ENCODE assay signal across 13 cellular contexts in genomic region chr4:159071178-159071968, GRCh38. TPM values are rescaled to one million over a fixed set of nuclear protein-coding genes. Genes with fewer than 3 reads are reported as not detected.
A peak's percentile ranks its signal among the peaks of the same experiment; 100 is the strongest.
DNase-seq lines count a peak whose midpoint lies in the region; ATAC-seq, FAIRE-seq and TF ChIP-seq lines count a peak whose summit lies in the region.
"Had no signal": no experiment of that assay in that cellular context is flagged by ENCODE, and none has a peak within 500 bp of the region (broad histone marks: within the 10 kb centered on the region; RNA-seq: fewer than 3 reads in every experiment).

No MANE protein-coding gene starts in this region.

- H3K9me3 Mint-ChIP-seq in astrocyte (ENCODE audit: unreplicated experiment) (no peaks in the 10 kb centered on the region), progenitor cell of endocrine pancreas (ENCODE audit: low read depth) (no peaks in the 10 kb centered on the region), nephron progenitor cell (no peaks in the 10 kb centered on the region), T-cell (no peaks in the 10 kb centered on the region)
- H3K9me3 Mint-ChIP-seq: memory B cell had no signal

- no peaks in the 10 kb centered on the region for H4K20me1 ChIP-seq in astrocyte (ENCODE audit: insufficient read depth, low read length)

- CTCF ChIA-PET in T-cell (lab: Charles Lee): no interaction called here

- H3K27ac ChIP-seq in astrocyte (ENCODE audit: low read depth, low read length): peak overlapping the region; percentile 81

- no peak for TF ChIP-seq CTCF in astrocyte (IDR thresholded peaks at IDR 0.05; ENCODE audit: insufficient read depth, low read depth, low read length)
- no peak for TF ChIP-seq CTCF in fibroblast of villous mesenchyme (IDR thresholded peaks at IDR 0.05; ENCODE audit: insufficient read depth, low read depth, low read length)
- TF ChIP-seq CTCF in progenitor cell of endocrine pancreas (IDR thresholded peaks at IDR 0.05; ENCODE audit: unreplicated experiment): no peak
- no peak for TF ChIP-seq CTCF in nephron progenitor cell (IDR thresholded peaks at IDR 0.05)

- H3K4me1 Mint-ChIP-seq in astrocyte (ENCODE audit: low read depth, unreplicated experiment) (peaks cover 22% of the 10 kb centered on the region), progenitor cell of endocrine pancreas (ENCODE audit: low read depth) (peaks cover 6% of the 10 kb centered on the region), nephron progenitor cell (no peaks in the 10 kb centered on the region), T-cell (no peaks in the 10 kb centered on the region)
- H3K4me1 Mint-ChIP-seq: memory B cell had no signal

- no peaks in the 10 kb centered on the region for H3K36me3 Mint-ChIP-seq in astrocyte (ENCODE audit: low read depth, unreplicated experiment)
- H3K36me3 Mint-ChIP-seq in progenitor cell of endocrine pancreas (ENCODE audit: insufficient read depth): no peaks in the 10 kb centered on the region
- H3K36me3 Mint-ChIP-seq in nephron progenitor cell (ENCODE audit: low read depth): no peaks in the 10 kb centered on the region
- no peaks in the 10 kb centered on the region for H3K36me3 Mint-ChIP-seq in T-cell
- H3K36me3 Mint-ChIP-seq: memory B cell had no signal

- peak overlapping the region; percentile 51 for H3K4me2 ChIP-seq in astrocyte (ENCODE audit: low read length)

- H3K4me3 Mint-ChIP-seq in astrocyte (ENCODE audit: unreplicated experiment) (no peak overlapping the region), progenitor cell of endocrine pancreas (ENCODE audit: low read depth) (no peak overlapping the region), nephron progenitor cell (no peak overlapping the region), T-cell (no peak overlapping the region)
- H3K4me3 Mint-ChIP-seq: activated CD8-positive, alpha-beta T cell treated with anti-CD3 and anti-CD28 coated beads, Interleukin-2, amount 10 ng/mL, durations not matched to agents 7 days and 5 days; memory B cell had no signal

- no peak for ATAC-seq in GM21529 (IDR thresholded peaks at IDR 0.05; ENCODE audit: unreplicated experiment)
- ATAC-seq in T-cell (replicated peaks in 1 of 4): no peak
- ATAC-seq: activated CD8-positive, alpha-beta T cell treated with anti-CD3 and anti-CD28 coated beads, Interleukin-2, amount 10 ng/mL, durations not matched to agents 7 days and 5 days had no signal

- H3K36me3 ChIP-seq in astrocyte (ENCODE audit: insufficient read depth, low read length): no peaks in the 10 kb centered on the region

- no peak overlapping the region for H2AFZ ChIP-seq in astrocyte (ENCODE audit: low read depth, low read length)

- peak; percentile 29 for DNase-seq in HCEC 1CT
- peak; percentile 94 for DNase-seq in astrocyte (ENCODE audit: low read depth)
- DNase-seq in fibroblast of villous mesenchyme (ENCODE audit: low read depth): peak; percentile 14
- no peak for DNase-seq in progenitor cell of endocrine pancreas (ENCODE audit: low spot score, unreplicated experiment)
- no peak for DNase-seq in nephron progenitor cell
- DNase-seq in T-cell: no peak
- no peak for DNase-seq in DMS79 treated with DMSO at 0.1 percent for 48 hours (lab: John Stamatoyannopoulos, UW)
- DNase-seq: activated CD8-positive, alpha-beta T cell treated with anti-CD3 and anti-CD28 coated beads, Interleukin-2, amount 10 ng/mL, durations not matched to agents 7 days and 5 days; NCI-H1694; Right ventricle myocardium superior; stimulated activated CD4-positive, alpha-beta T cell treated with anti-CD3 and anti-CD28 coated beads, Interleukin-4, amount 100 ng/mL, for 24 hours had no signal

- FAIRE-seq in astrocyte (lab: Jason Lieb, UNC): no peak

- no peaks in the 10 kb centered on the region for H3K27me3 Mint-ChIP-seq in astrocyte (ENCODE audit: low read depth, unreplicated experiment)
- no peaks in the 10 kb centered on the region for H3K27me3 Mint-ChIP-seq in progenitor cell of endocrine pancreas
- no peaks in the 10 kb centered on the region for H3K27me3 Mint-ChIP-seq in nephron progenitor cell (ENCODE audit: low read depth, poor library complexity)
- no peaks in the 10 kb centered on the region for H3K27me3 Mint-ChIP-seq in T-cell
- H3K27me3 Mint-ChIP-seq: memory B cell had no signal

- H3K9ac ChIP-seq in astrocyte (ENCODE audit: low read length): peak overlapping the region; percentile 63

- H3K9me3 ChIP-seq in astrocyte (ENCODE audit: insufficient read depth, low read depth, low read length): no peaks in the 10 kb centered on the region

- POLR2A ChIA-PET in T-cell (lab: Charles Lee): no interaction called here

- peak overlapping the region; percentile 85 for H3K27ac Mint-ChIP-seq in astrocyte (ENCODE audit: unreplicated experiment)
- H3K27ac Mint-ChIP-seq in progenitor cell of endocrine pancreas: peak overlapping the region; percentile 59
- H3K27ac Mint-ChIP-seq in nephron progenitor cell: no peak overlapping the region
- H3K27ac Mint-ChIP-seq in T-cell: no peak overlapping the region
- H3K27ac Mint-ChIP-seq: activated CD8-positive, alpha-beta T cell treated with anti-CD3 and anti-CD28 coated beads, Interleukin-2, amount 10 ng/mL, durations not matched to agents 7 days and 5 days; memory B cell had no signal

- peaks cover 29% of the 10 kb centered on the region for H3K4me1 ChIP-seq in astrocyte (ENCODE audit: insufficient read depth, low read length)

- no peaks in the 10 kb centered on the region for H3K27me3 ChIP-seq in astrocyte (ENCODE audit: insufficient read depth, low read length)

- H3K4me3 ChIP-seq in astrocyte (ENCODE audit: insufficient read depth, low read depth, low read length) (no peak overlapping the region), fibroblast of villous mesenchyme (ENCODE audit: low read depth, low read length) (no peak overlapping the region)

- H3K79me2 ChIP-seq in astrocyte (ENCODE audit: insufficient read depth, low read length): no peaks in the 10 kb centered on the region

RNA-seq across cellular contexts. Expression of gene RAPGEF2, which starts 31.5 kb away (rescaled TPM):
- total RNA-seq in astrocyte (50.9 and 59.0 TPM in 2 replicates), fibroblast of villous mesenchyme (43.5 and 47.1 TPM in 2 replicates), progenitor cell of endocrine pancreas (68.9 and 70.3 TPM in 2 replicates), T-cell (10 to 100 TPM; 16.8 to 28.5 (median 26.4) TPM)

Comparison
In these comparisons a context has a peak if more than half of its experiments do, and no peak if none do; other contexts are left out.
1. DNase-seq: peak in HCEC 1CT (single experiment), astrocyte (single experiment) and fibroblast of villous mesenchyme (single experiment); none in progenitor cell of endocrine pancreas (single experiment), nephron progenitor cell (single experiment), T-cell (0 of 34) and DMS79 treated with DMSO at 0.1 percent for 48 hours (single experiment).
2. H3K27ac Mint-ChIP-seq: peak in astrocyte (single experiment) and progenitor cell of endocrine pancreas (single experiment); none in nephron progenitor cell (single experiment) and T-cell (0 of 2).